Comparison of ENCODE assay signal across 23 cellular contexts in genomic region chr12:110444455-110444854, GRCh38. TPM values are rescaled to one million over a fixed set of nuclear protein-coding genes. Genes with fewer than 3 reads are reported as not detected.
DNase-seq lines count a peak whose midpoint lies in the region; ATAC-seq and TF ChIP-seq lines count a peak whose summit lies in the region.
"Had no signal": no experiment of that assay in that cellular context is flagged by ENCODE, and none has a peak within 500 bp of the region (broad histone marks: within the 10 kb centered on the region; RNA-seq: fewer than 3 reads in every experiment).

No MANE protein-coding gene starts in this region.

- CTCF ChIA-PET in activated CD4-positive, alpha-beta memory T cell treated with anti-CD3 and anti-CD28 coated beads for 36 hours (lab: Charles Lee) = interaction anchor here (1.5 kb wide), 1 partner anchor 13 kb away, joined by 7 read pairs; no protein-coding TSS in a partner anchor
- CTCF ChIA-PET in activated CD4-positive, alpha-beta memory T cell treated with anti-CD3 and anti-CD28 coated beads, Interleukin-2, amount 10 ng/mL, durations not matched to agents 7 days and 5 days (lab: Charles Lee) = interaction anchor here (9.4 kb wide), 1 partner anchor 12 kb away, joined by 112 read pairs; no protein-coding TSS in a partner anchor

- peaks cover 31% of the 10 kb centered on the region for H3K4me1 Mint-ChIP-seq in activated CD4-positive, alpha-beta memory T cell treated with anti-CD3 and anti-CD28 coated beads for 36 hours (ENCODE audit: low read depth)
- peaks cover 35% of the 10 kb centered on the region for H3K4me1 Mint-ChIP-seq in activated CD4-positive, alpha-beta memory T cell treated with anti-CD3 and anti-CD28 coated beads, Interleukin-2, amount 10 ng/mL, durations not matched to agents 7 days and 5 days
- H3K4me1 Mint-ChIP-seq in stimulated activated naive CD8-positive, alpha-beta T cell treated with anti-CD3 and anti-CD28 coated beads, Interleukin-15, Interleukin-2, amounts not matched to agents 100 ng/mL and 50 ng/mL, for 24 hours (ENCODE audit: low read depth) = peaks cover 41% of the 10 kb centered on the region
- H3K4me1 Mint-ChIP-seq in stimulated activated naive CD8-positive, alpha-beta T cell treated with anti-CD3 and anti-CD28 coated beads, Interleukin-15, amount 100 ng/mL, for 72 hours = peaks cover 38% of the 10 kb centered on the region

- peaks cover 25% of the 10 kb centered on the region for H3K4me1 ChIP-seq in upper lobe of right lung

- H3K27ac ChIP-seq in upper lobe of right lung = no peak overlapping the region
- H3K27ac ChIP-seq: HL-60, RWPE1 had no signal

- no peaks in the 10 kb centered on the region for H3K9me3 ChIP-seq in upper lobe of right lung

- no peak for ATAC-seq in stimulated activated naive CD8-positive, alpha-beta T cell treated with anti-CD3 and anti-CD28 coated beads, Interleukin-15, amount 100 ng/mL, for 72 hours
- ATAC-seq in esophagus mucosa (peak; percentile 64), upper lobe of right lung (no peak)
- ATAC-seq: HepG2 had no signal

- TF ChIP-seq CTCF in upper lobe of right lung (IDR thresholded peaks at IDR 0.05) = no peak

- H3K9me3 Mint-ChIP-seq in activated CD4-positive, alpha-beta memory T cell treated with anti-CD3 and anti-CD28 coated beads for 36 hours = no peaks in the 10 kb centered on the region
- no peaks in the 10 kb centered on the region for H3K9me3 Mint-ChIP-seq in activated CD4-positive, alpha-beta memory T cell treated with anti-CD3 and anti-CD28 coated beads, Interleukin-2, amount 10 ng/mL, durations not matched to agents 7 days and 5 days
- no peaks in the 10 kb centered on the region for H3K9me3 Mint-ChIP-seq in stimulated activated naive CD8-positive, alpha-beta T cell treated with anti-CD3 and anti-CD28 coated beads, Interleukin-15, Interleukin-2, amounts not matched to agents 100 ng/mL and 50 ng/mL, for 24 hours
- no peaks in the 10 kb centered on the region for H3K9me3 Mint-ChIP-seq in stimulated activated naive CD8-positive, alpha-beta T cell treated with anti-CD3 and anti-CD28 coated beads, Interleukin-15, amount 100 ng/mL, for 72 hours

- H3K36me3 ChIP-seq in upper lobe of right lung = peaks cover 82% of the 10 kb centered on the region

- intact Hi-C loops in activated CD4-positive, alpha-beta memory T cell treated with anti-CD3 and anti-CD28 coated beads for 36 hours (cut with micrococcal nuclease) = no loop called here
- intact Hi-C loops in upper lobe of right lung (cut with DNase I) = no loop called here

- no peak for DNase-seq in activated CD4-positive, alpha-beta memory T cell treated with anti-CD3 and anti-CD28 coated beads for 36 hours
- DNase-seq in activated CD4-positive, alpha-beta memory T cell treated with anti-CD3 and anti-CD28 coated beads, Interleukin-2, amount 10 ng/mL, durations not matched to agents 7 days and 5 days = no peak
- no peak for DNase-seq in stimulated activated naive CD8-positive, alpha-beta T cell treated with anti-CD3 and anti-CD28 coated beads, Interleukin-15, amount 100 ng/mL, for 72 hours
- DNase-seq in upper lobe of right lung (peak; percentile 2), GM19240 (ENCODE audit: insufficient read length, low spot score) (no peak), NCI-H526 (lab: John Stamatoyannopoulos, UW) (no peak)
- DNase-seq: AML-193, C1 segment of cervical spinal cord, GOT3, HCEC 1CT, KBM-7, MM.1S, NCI-H1092, NCI-H1436, NCI-H1930, NCI-H2227 treated with DMSO at 0.1 percent for 48 hours, NCI-H510A, NCI-H748 treated with DMSO at 0.1 percent for 48 hours had no signal

- H3K27me3 Mint-ChIP-seq in activated CD4-positive, alpha-beta memory T cell treated with anti-CD3 and anti-CD28 coated beads for 36 hours = no peaks in the 10 kb centered on the region
- H3K27me3 Mint-ChIP-seq in activated CD4-positive, alpha-beta memory T cell treated with anti-CD3 and anti-CD28 coated beads, Interleukin-2, amount 10 ng/mL, durations not matched to agents 7 days and 5 days = no peaks in the 10 kb centered on the region
- no peaks in the 10 kb centered on the region for H3K27me3 Mint-ChIP-seq in stimulated activated naive CD8-positive, alpha-beta T cell treated with anti-CD3 and anti-CD28 coated beads, Interleukin-15, Interleukin-2, amounts not matched to agents 100 ng/mL and 50 ng/mL, for 24 hours
- H3K27me3 Mint-ChIP-seq in stimulated activated naive CD8-positive, alpha-beta T cell treated with anti-CD3 and anti-CD28 coated beads, Interleukin-15, amount 100 ng/mL, for 72 hours = no peaks in the 10 kb centered on the region

- H3K27me3 ChIP-seq in upper lobe of right lung = no peaks in the 10 kb centered on the region

- peak overlapping the region; percentile 49 for H3K27ac Mint-ChIP-seq in activated CD4-positive, alpha-beta memory T cell treated with anti-CD3 and anti-CD28 coated beads for 36 hours
- H3K27ac Mint-ChIP-seq in activated CD4-positive, alpha-beta memory T cell treated with anti-CD3 and anti-CD28 coated beads, Interleukin-2, amount 10 ng/mL, durations not matched to agents 7 days and 5 days = no peak overlapping the region
- peak overlapping the region; percentile 19 for H3K27ac Mint-ChIP-seq in stimulated activated naive CD8-positive, alpha-beta T cell treated with anti-CD3 and anti-CD28 coated beads, Interleukin-15, Interleukin-2, amounts not matched to agents 100 ng/mL and 50 ng/mL, for 24 hours
- no peak overlapping the region for H3K27ac Mint-ChIP-seq in stimulated activated naive CD8-positive, alpha-beta T cell treated with anti-CD3 and anti-CD28 coated beads, Interleukin-15, amount 100 ng/mL, for 72 hours

- H3K4me3 ChIP-seq in upper lobe of right lung = no peak overlapping the region

- H3K4me3 Mint-ChIP-seq in activated CD4-positive, alpha-beta memory T cell treated with anti-CD3 and anti-CD28 coated beads for 36 hours = no peak overlapping the region
- H3K4me3 Mint-ChIP-seq in activated CD4-positive, alpha-beta memory T cell treated with anti-CD3 and anti-CD28 coated beads, Interleukin-2, amount 10 ng/mL, durations not matched to agents 7 days and 5 days = no peak overlapping the region
- no peak overlapping the region for H3K4me3 Mint-ChIP-seq in stimulated activated naive CD8-positive, alpha-beta T cell treated with anti-CD3 and anti-CD28 coated beads, Interleukin-15, Interleukin-2, amounts not matched to agents 100 ng/mL and 50 ng/mL, for 24 hours
- H3K4me3 Mint-ChIP-seq in stimulated activated naive CD8-positive, alpha-beta T cell treated with anti-CD3 and anti-CD28 coated beads, Interleukin-15, amount 100 ng/mL, for 72 hours = no peak overlapping the region

- POLR2A ChIA-PET in activated CD4-positive, alpha-beta memory T cell treated with anti-CD3 and anti-CD28 coated beads for 36 hours (lab: Charles Lee) = no interaction called here
- POLR2A ChIA-PET in activated CD4-positive, alpha-beta memory T cell treated with anti-CD3 and anti-CD28 coated beads, Interleukin-2, amount 10 ng/mL, durations not matched to agents 7 days and 5 days (lab: Charles Lee) = interaction anchor here (2.6 to 3.6 kb wide), 2 partner anchors 13 to 24 kb away, joined by 6 to 13 read pairs; partner anchors contain the start of genes FAM216A and GPN3

- peaks cover 35% of the 10 kb centered on the region for H3K36me3 Mint-ChIP-seq in activated CD4-positive, alpha-beta memory T cell treated with anti-CD3 and anti-CD28 coated beads for 36 hours
- peaks cover 55% of the 10 kb centered on the region for H3K36me3 Mint-ChIP-seq in activated CD4-positive, alpha-beta memory T cell treated with anti-CD3 and anti-CD28 coated beads, Interleukin-2, amount 10 ng/mL, durations not matched to agents 7 days and 5 days (ENCODE audit: low read depth)
- H3K36me3 Mint-ChIP-seq in stimulated activated naive CD8-positive, alpha-beta T cell treated with anti-CD3 and anti-CD28 coated beads, Interleukin-15, Interleukin-2, amounts not matched to agents 100 ng/mL and 50 ng/mL, for 24 hours (ENCODE audit: low read depth) = peaks cover 53% of the 10 kb centered on the region

RNA-seq across cellular contexts. Expression of gene ARPC3, which starts 5.7 kb away (rescaled TPM):
- total RNA-seq in activated CD4-positive, alpha-beta memory T cell treated with anti-CD3 and anti-CD28 coated beads for 36 hours = 100 to 1,000 TPM; 340 to 352 TPM
- total RNA-seq in activated CD4-positive, alpha-beta memory T cell treated with anti-CD3 and anti-CD28 coated beads, Interleukin-2, amount 10 ng/mL, durations not matched to agents 7 days and 5 days = 100 to 1,000 TPM; 460 to 466 TPM
- total RNA-seq in esophagus mucosa = 289 TPM
- total RNA-seq in upper lobe of right lung = 238 TPM

RNA-seq across cellular contexts. Expression of gene GPN3, which starts 23.6 kb away (rescaled TPM):
- total RNA-seq in activated CD4-positive, alpha-beta memory T cell treated with anti-CD3 and anti-CD28 coated beads for 36 hours = 10 to 100 TPM; 62.4 to 68.4 TPM
- total RNA-seq in activated CD4-positive, alpha-beta memory T cell treated with anti-CD3 and anti-CD28 coated beads, Interleukin-2, amount 10 ng/mL, durations not matched to agents 7 days and 5 days = 10 to 100 TPM; 18.9 to 21.6 TPM
- total RNA-seq in esophagus mucosa = 12.0 TPM
- total RNA-seq in upper lobe of right lung = 25.5 TPM

RNA-seq across cellular contexts. Expression of gene FAM216A, which starts 24.2 kb away (rescaled TPM):
- total RNA-seq in activated CD4-positive, alpha-beta memory T cell treated with anti-CD3 and anti-CD28 coated beads for 36 hours = 10 to 100 TPM; 29.8 to 30.0 TPM
- total RNA-seq in activated CD4-positive, alpha-beta memory T cell treated with anti-CD3 and anti-CD28 coated beads, Interleukin-2, amount 10 ng/mL, durations not matched to agents 7 days and 5 days = 10 to 100 TPM; 14.7 to 16.7 TPM
- 2.2 TPM for total RNA-seq in esophagus mucosa
- 3.1 TPM for total RNA-seq in upper lobe of right lung

RNA-seq across cellular contexts. Expression of gene ANAPC7, which starts 40.9 kb away (rescaled TPM):
- total RNA-seq in activated CD4-positive, alpha-beta memory T cell treated with anti-CD3 and anti-CD28 coated beads for 36 hours = 10 to 100 TPM; 47.3 to 52.9 TPM
- total RNA-seq in activated CD4-positive, alpha-beta memory T cell treated with anti-CD3 and anti-CD28 coated beads, Interleukin-2, amount 10 ng/mL, durations not matched to agents 7 days and 5 days = 10 to 100 TPM; 47.2 to 47.3 TPM
- total RNA-seq in esophagus mucosa = 57.9 TPM
- 45.1 TPM for total RNA-seq in upper lobe of right lung

RNA-seq across cellular contexts. Expression of gene VPS29, which starts 57.5 kb away (rescaled TPM):
- 100 to 1,000 TPM; 100 to 106 TPM for total RNA-seq in activated CD4-positive, alpha-beta memory T cell treated with anti-CD3 and anti-CD28 coated beads for 36 hours
- total RNA-seq in activated CD4-positive, alpha-beta memory T cell treated with anti-CD3 and anti-CD28 coated beads, Interleukin-2, amount 10 ng/mL, durations not matched to agents 7 days and 5 days = 100 to 1,000 TPM; 129 to 137 TPM
- total RNA-seq in esophagus mucosa (99.6 TPM), upper lobe of right lung (99.0 TPM)

Comparison
In these comparisons a context has a peak if more than half of its experiments do, and no peak if none do; other contexts are left out.
1. H3K27ac Mint-ChIP-seq: peak in activated CD4-positive, alpha-beta memory T cell treated with anti-CD3 and anti-CD28 coated beads for 36 hours (single experiment) and stimulated activated naive CD8-positive, alpha-beta T cell treated with anti-CD3 and anti-CD28 coated beads, Interleukin-15, Interleukin-2, amounts not matched to agents 100 ng/mL and 50 ng/mL, for 24 hours (single experiment); none in activated CD4-positive, alpha-beta memory T cell treated with anti-CD3 and anti-CD28 coated beads, Interleukin-2, amount 10 ng/mL, durations not matched to agents 7 days and 5 days (single experiment) and stimulated activated naive CD8-positive, alpha-beta T cell treated with anti-CD3 and anti-CD28 coated beads, Interleukin-15, amount 100 ng/mL, for 72 hours (0 of 2).